8 cellular contexts compared by ENCODE assay signal in the genomic region with DNA sequence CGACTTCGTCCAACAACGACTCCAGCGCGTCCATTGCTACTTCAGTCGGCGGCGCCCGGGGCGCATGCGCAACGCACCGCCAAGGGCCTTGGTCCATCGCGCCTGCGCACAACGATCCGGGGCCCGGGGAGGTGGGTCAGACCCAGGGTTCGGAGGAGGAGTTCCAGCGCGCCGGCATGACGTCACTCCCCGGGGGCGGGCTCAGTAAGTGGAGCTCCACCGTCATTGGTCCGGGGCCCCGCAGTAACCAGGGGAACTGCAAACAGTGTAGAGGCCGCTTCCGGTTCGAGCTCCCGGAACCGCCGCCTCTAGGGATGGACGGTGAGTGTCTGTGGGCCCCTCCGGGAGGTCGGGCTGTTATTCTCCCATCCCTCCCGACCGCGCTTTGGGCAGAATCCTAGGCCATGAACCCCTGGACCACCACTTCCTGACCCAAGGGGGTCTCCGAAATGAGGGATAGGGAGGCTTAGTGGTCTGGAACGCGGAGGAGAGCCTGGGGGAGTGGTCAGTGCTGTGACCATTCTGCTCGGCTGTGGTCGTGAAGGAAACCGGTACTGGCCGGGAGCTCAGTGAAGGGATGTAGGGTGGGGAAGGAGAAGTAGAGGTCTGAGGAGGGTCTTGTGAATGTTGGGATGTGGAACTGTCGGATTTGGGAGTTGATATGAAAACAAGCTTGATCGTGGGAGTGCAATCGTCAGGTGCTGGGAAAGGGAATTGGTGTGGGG. TPM values are rescaled to one million over a fixed set of nuclear protein-coding genes. Genes with fewer than 3 reads are reported as not detected.
DNase-seq lines count a peak whose midpoint lies in the region; TF ChIP-seq lines count a peak whose summit lies in the region.

A gene with protein sequence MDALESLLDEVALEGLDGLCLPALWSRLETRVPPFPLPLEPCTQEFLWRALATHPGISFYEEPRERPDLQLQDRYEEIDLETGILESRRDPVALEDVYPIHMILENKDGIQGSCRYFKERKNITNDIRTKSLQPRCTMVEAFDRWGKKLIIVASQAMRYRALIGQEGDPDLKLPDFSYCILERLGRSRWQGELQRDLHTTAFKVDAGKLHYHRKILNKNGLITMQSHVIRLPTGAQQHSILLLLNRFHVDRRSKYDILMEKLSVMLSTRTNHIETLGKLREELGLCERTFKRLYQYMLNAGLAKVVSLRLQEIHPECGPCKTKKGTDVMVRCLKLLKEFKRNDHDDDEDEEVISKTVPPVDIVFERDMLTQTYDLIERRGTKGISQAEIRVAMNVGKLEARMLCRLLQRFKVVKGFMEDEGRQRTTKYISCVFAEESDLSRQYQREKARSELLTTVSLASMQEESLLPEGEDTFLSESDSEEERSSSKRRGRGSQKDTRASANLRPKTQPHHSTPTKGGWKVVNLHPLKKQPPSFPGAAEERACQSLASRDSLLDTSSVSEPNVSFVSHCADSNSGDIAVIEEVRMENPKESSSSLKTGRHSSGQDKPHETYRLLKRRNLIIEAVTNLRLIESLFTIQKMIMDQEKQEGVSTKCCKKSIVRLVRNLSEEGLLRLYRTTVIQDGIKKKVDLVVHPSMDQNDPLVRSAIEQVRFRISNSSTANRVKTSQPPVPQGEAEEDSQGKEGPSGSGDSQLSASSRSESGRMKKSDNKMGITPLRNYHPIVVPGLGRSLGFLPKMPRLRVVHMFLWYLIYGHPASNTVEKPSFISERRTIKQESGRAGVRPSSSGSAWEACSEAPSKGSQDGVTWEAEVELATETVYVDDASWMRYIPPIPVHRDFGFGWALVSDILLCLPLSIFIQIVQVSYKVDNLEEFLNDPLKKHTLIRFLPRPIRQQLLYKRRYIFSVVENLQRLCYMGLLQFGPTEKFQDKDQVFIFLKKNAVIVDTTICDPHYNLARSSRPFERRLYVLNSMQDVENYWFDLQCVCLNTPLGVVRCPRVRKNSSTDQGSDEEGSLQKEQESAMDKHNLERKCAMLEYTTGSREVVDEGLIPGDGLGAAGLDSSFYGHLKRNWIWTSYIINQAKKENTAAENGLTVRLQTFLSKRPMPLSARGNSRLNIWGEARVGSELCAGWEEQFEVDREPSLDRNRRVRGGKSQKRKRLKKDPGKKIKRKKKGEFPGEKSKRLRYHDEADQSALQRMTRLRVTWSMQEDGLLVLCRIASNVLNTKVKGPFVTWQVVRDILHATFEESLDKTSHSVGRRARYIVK (N-terminal part only) (minus strand): TSS at position 57 of the 725 bp plus-strand sequence. CDS start 23 bp downstream, at position 34.
Gene KATNIP, plus strand, starts transcription at position 288 of the 725 bp plus-strand sequence. Its CDS starts 27 bp downstream, at position 315.

- H3K9me3 Mint-ChIP-seq in neural progenitor cell = no peaks in the 10 kb centered on the region

- H3K4me3 Mint-ChIP-seq in neural progenitor cell = peak within 1 kb of the TSS; percentile 98

- H3K36me3 ChIP-seq in ES-I3 (ENCODE audit: insufficient read depth, low read length) = peaks cover 6% of the 10 kb centered on the region; the same call in 1 of the 2 replicates
- H3K36me3 ChIP-seq in HAP-1 (replicated peaks) = peaks cover 11% of the 10 kb centered on the region
- H3K36me3 ChIP-seq in MM.1S (replicated peaks; ENCODE audit: insufficient read depth, low read length) = no peaks in the 10 kb centered on the region
- no peaks in the 10 kb centered on the region for H3K36me3 ChIP-seq in neural progenitor cell

- DNase-seq in HAP-1 (ENCODE audit: low spot score in 2 of 2) = peak; percentile 91 to 100
- peak; percentile 99 for DNase-seq in MM.1S
- DNase-seq in SIG-M5 (lab: John Stamatoyannopoulos, UW) = peak; percentile 60
- peak; percentile 100 for DNase-seq in activated gamma-delta T cell (lab: John Stamatoyannopoulos, UW)
- peak; percentile 99 for DNase-seq in fibroblast of villous mesenchyme (ENCODE audit: low read depth)
- DNase-seq in neural progenitor cell (ENCODE audit: low spot score) = peak; percentile 100
- peak; percentile 98 for DNase-seq in stromal cell of bone marrow (ENCODE audit: low read depth)

- H3K9ac ChIP-seq in ES-I3 (ENCODE audit: low read depth, low read length) = peak within 1 kb of the TSS; percentile 80
- H3K9ac ChIP-seq in MM.1S (ENCODE audit: low read length) = peak within 1 kb of the TSS; percentile 85
- H3K9ac ChIP-seq in neural progenitor cell = peak within 1 kb of the TSS; percentile 69

- in situ Hi-C loops in HAP-1 (cut with MboI; ENCODE audit: low sequenced_read_pairs) = loop anchor here (10.0 kb wide), 1 partner anchor 75 kb away; no protein-coding TSS in a partner anchor

- H3K27me3 Mint-ChIP-seq in neural progenitor cell (ENCODE audit: insufficient read depth, low read depth) = no peaks in the 10 kb centered on the region

- no peaks in the 10 kb centered on the region for H3F3A ChIP-seq in MM.1S (ENCODE audit: insufficient read depth, low read length)
- H3F3A ChIP-seq in neural progenitor cell (ENCODE audit: low read depth) = no peaks in the 10 kb centered on the region

- peak within 1 kb of the TSS; percentile 98 for H3K4me3 ChIP-seq in HAP-1
- peak within 1 kb of the TSS; percentile 94 for H3K4me3 ChIP-seq in MM.1S (ENCODE audit: low read length)
- peak within 1 kb of the TSS; percentile 100 for H3K4me3 ChIP-seq in fibroblast of villous mesenchyme (ENCODE audit: low read depth, low read length)
- peak within 1 kb of the TSS; percentile 84 for H3K4me3 ChIP-seq in neural progenitor cell

- peaks cover 36% of the 10 kb centered on the region for H3K79me2 ChIP-seq in MM.1S (ENCODE audit: low read length)
- H3K79me2 ChIP-seq in neural progenitor cell (ENCODE audit: low read depth) = peaks cover 76% of the 10 kb centered on the region

- TF ChIP-seq CTCF in MM.1S (IDR thresholded peaks at IDR 0.05; ENCODE audit: low read length) (no peak), fibroblast of villous mesenchyme (IDR thresholded peaks at IDR 0.05; ENCODE audit: insufficient read depth, low read depth, low read length) (no peak), neural progenitor cell (IDR thresholded peaks at IDR 0.05) (no peak)

- H3K4me2 ChIP-seq in MM.1S (ENCODE audit: low read depth, low read length) (peak within 1 kb of the TSS; percentile 90), neural progenitor cell (peak within 1 kb of the TSS; percentile 83)

- H3K27me3 ChIP-seq in HAP-1 (ENCODE audit: low read depth) (no peaks in the 10 kb centered on the region), MM.1S (replicated peaks; ENCODE audit: insufficient read depth, low read length) (no peaks in the 10 kb centered on the region), neural progenitor cell (no peaks in the 10 kb centered on the region)

- H4K20me1 ChIP-seq in MM.1S (ENCODE audit: insufficient read depth, low read length) (no peaks in the 10 kb centered on the region), neural progenitor cell (ENCODE audit: low read depth) (peaks cover 38% of the 10 kb centered on the region)

- H3K4me1 ChIP-seq in ES-I3 (ENCODE audit: insufficient read depth, low read length) (no peaks in the 10 kb centered on the region), HAP-1 (no peaks in the 10 kb centered on the region; the same call in 1 of the 2 replicates), MM.1S (ENCODE audit: low read length) (peaks cover 11% of the 10 kb centered on the region), neural progenitor cell (peaks cover 10% of the 10 kb centered on the region)

- H3K9me2 ChIP-seq in MM.1S (replicated peaks; ENCODE audit: insufficient read depth, low read length) = no peaks in the 10 kb centered on the region

- H3K27ac ChIP-seq in MM.1S (ENCODE audit: low read length) = peak within 1 kb of the TSS; percentile 45; the same call in 1 of the 2 replicates
- no peak within 1 kb of the TSS for H3K27ac ChIP-seq in neural progenitor cell

- peaks cover 31% of the 10 kb centered on the region for H3K4me1 Mint-ChIP-seq in neural progenitor cell

- H3K36me3 Mint-ChIP-seq in neural progenitor cell = peaks cover 9% of the 10 kb centered on the region

- H3K9me3 ChIP-seq in ES-I3 (ENCODE audit: control insufficient read depth, insufficient read depth, low read length) (no peaks in the 10 kb centered on the region), HAP-1 (no peaks in the 10 kb centered on the region), MM.1S (replicated peaks; ENCODE audit: insufficient read depth, low read length) (no peaks in the 10 kb centered on the region), neural progenitor cell (ENCODE audit: low read depth) (no peaks in the 10 kb centered on the region)

- H2AFZ ChIP-seq in MM.1S (ENCODE audit: low read length) (peak within 1 kb of the TSS; percentile 94), neural progenitor cell (replicated peaks) (peak within 1 kb of the TSS; percentile 93)

- peak within 1 kb of the TSS; percentile 95 for H3K27ac Mint-ChIP-seq in neural progenitor cell

RNA-seq across cellular contexts. Expression of the first gene that starts in this region (rescaled TPM):
- 97.0 and 101 TPM in 2 replicates for total RNA-seq in fibroblast of villous mesenchyme
- 60.9 and 117 TPM in 2 replicates for total RNA-seq in neural progenitor cell (ENCODE audit: low replicate concordance)

RNA-seq across cellular contexts. Expression of gene KATNIP, which starts in this region (rescaled TPM):
- total RNA-seq in fibroblast of villous mesenchyme = 25.1 and 25.5 TPM in 2 replicates
- 10.0 and 20.9 TPM in 2 replicates for total RNA-seq in neural progenitor cell (ENCODE audit: low replicate concordance)
